Comparison of ENCODE assay signal across 1 cellular context in genomic region chr5:91028518-91028956, GRCh38.
TF ChIP-seq lines count a peak whose summit lies in the region.

No MANE protein-coding gene starts in this region.

TF ChIP-seq in HepG2, 621 proteins besides CTCF, POLR2A, EP300 and RAD21 (continued from another document and continues in another):
- TF ChIP-seq ZBTB40 (IDR thresholded peaks at IDR 0.05): no peak
- no peak for TF ChIP-seq ZBTB40 (CRISPR knock-in tag; IDR thresholded peaks at IDR 0.05)
- peak; percentile 20; the same call in 1 of the 2 replicates for TF ChIP-seq HMG20B (CRISPR knock-in tag; conservative IDR thresholded peaks at IDR 0.05)
- peak; percentile 83 for TF ChIP-seq GATAD2A (CRISPR knock-in tag; IDR thresholded peaks at IDR 0.05)
- TF ChIP-seq NR2F1 (CRISPR knock-in tag; IDR thresholded peaks at IDR 0.05): peak; percentile 78 to 79
- peak; percentile 40; the same call in 1 of the 2 replicates for TF ChIP-seq MYC (CRISPR knock-in tag; IDR thresholded peaks at IDR 0.05; ENCODE audit: borderline replicate concordance)
- peak; percentile 72 for TF ChIP-seq RXRB (CRISPR knock-in tag; IDR thresholded peaks at IDR 0.05; ENCODE audit: borderline replicate concordance)
- peak; percentile 54; the same call in 1 of the 2 replicates for TF ChIP-seq SALL1 (CRISPR knock-in tag; IDR thresholded peaks at IDR 0.05)
- peak; percentile 63 for TF ChIP-seq TCF7 (IDR thresholded peaks at IDR 0.05; ENCODE audit: low read depth)
- peak; percentile 73 for TF ChIP-seq HMG20A (CRISPR knock-in tag; IDR thresholded peaks at IDR 0.05; ENCODE audit: borderline replicate concordance)
- TF ChIP-seq ZNF780A (CRISPR knock-in tag; IDR thresholded peaks at IDR 0.05): no peak
- TF ChIP-seq ZNF513 (CRISPR knock-in tag; conservative IDR thresholded peaks at IDR 0.05): no peak
- TF ChIP-seq ZFP41 (CRISPR knock-in tag; IDR thresholded peaks at IDR 0.05; ENCODE audit: borderline replicate concordance): no peak
- no peak for TF ChIP-seq SOX13 (IDR thresholded peaks at IDR 0.05)
- TF ChIP-seq SOX13 (CRISPR knock-in tag; conservative IDR thresholded peaks at IDR 0.05 in 1 of 2, IDR thresholded peaks at IDR 0.05 in 1 of 2): peak in 1 of 2 experiments; percentile 86; a peak in 2 of 4 replicates
- no peak for TF ChIP-seq ZNF333 (CRISPR knock-in tag; IDR thresholded peaks at IDR 0.05; ENCODE audit: borderline replicate concordance)
- TF ChIP-seq KDM3A (CRISPR knock-in tag; IDR thresholded peaks at IDR 0.05; ENCODE audit: low read depth): no peak
- 0 out of 2 replicates have a peak, but pooled peaks have one; percentile 30 for TF ChIP-seq KDM1A (CRISPR knock-in tag; IDR thresholded peaks at IDR 0.05)
- peak; percentile 87; the same call in 1 of the 2 replicates for TF ChIP-seq RXRA (CRISPR knock-in tag; IDR thresholded peaks at IDR 0.05)
- TF ChIP-seq THAP11 (CRISPR knock-in tag; IDR thresholded peaks at IDR 0.05): peak; percentile 34; the same call in 1 of the 2 replicates
- TF ChIP-seq HNF4G (IDR thresholded peaks at IDR 0.05; ENCODE audit: borderline replicate concordance, low read depth, low read length): peak; percentile 44; the same call in 1 of the 2 replicates
- TF ChIP-seq HNF4G (CRISPR knock-in tag; IDR thresholded peaks at IDR 0.05; ENCODE audit: borderline replicate concordance, low read depth): no peak
- peak; percentile 62; the same call in 1 of the 2 replicates for TF ChIP-seq NR2F2 (IDR thresholded peaks at IDR 0.05; ENCODE audit: borderline replicate concordance, low read depth)
- TF ChIP-seq ETV5 (CRISPR knock-in tag; IDR thresholded peaks at IDR 0.05; ENCODE audit: borderline replicate concordance): no peak
- peak; percentile 63 for TF ChIP-seq PAXIP1 (CRISPR knock-in tag; conservative IDR thresholded peaks at IDR 0.05)
- TF ChIP-seq GABPA (IDR thresholded peaks at IDR 0.05; ENCODE audit: low read depth, low read length): no peak
- no peak for TF ChIP-seq GABPA (CRISPR knock-in tag; IDR thresholded peaks at IDR 0.05; ENCODE audit: low read depth)
- peak; percentile 84 for TF ChIP-seq NR2C2 (CRISPR knock-in tag; IDR thresholded peaks at IDR 0.05; ENCODE audit: borderline replicate concordance)
- TF ChIP-seq KDM2A (CRISPR knock-in tag; IDR thresholded peaks at IDR 0.05; ENCODE audit: borderline replicate concordance, low read depth): 0 out of 2 replicates have a peak, but pooled peaks have one; percentile 21
- peak; percentile 64 for TF ChIP-seq SOX5 (CRISPR knock-in tag; IDR thresholded peaks at IDR 0.05; ENCODE audit: borderline replicate concordance)
- peak; percentile 69 for TF ChIP-seq CBX5 (CRISPR knock-in tag; IDR thresholded peaks at IDR 0.05; ENCODE audit: borderline replicate concordance)
- peak; percentile 53 for TF ChIP-seq TEAD3 (CRISPR knock-in tag; optimal IDR thresholded peaks at IDR 0.05; ENCODE audit: borderline replicate concordance)
- peak; percentile 84 for TF ChIP-seq ARID5B (CRISPR knock-in tag; IDR thresholded peaks at IDR 0.05)
- peak; percentile 60 for TF ChIP-seq MED1 (CRISPR knock-in tag; IDR thresholded peaks at IDR 0.05)
- TF ChIP-seq ZHX1 (CRISPR knock-in tag; IDR thresholded peaks at IDR 0.05; ENCODE audit: low read depth): 0 out of 2 replicates have a peak, but pooled peaks have one; percentile 19
- TF ChIP-seq CEBPB (IDR thresholded peaks at IDR 0.05; ENCODE audit: borderline replicate concordance, low read depth, low read length): peak; percentile 85; the same call in 1 of the 2 replicates
- peak; percentile 97 for TF ChIP-seq ZNF362 (CRISPR knock-in tag; IDR thresholded peaks at IDR 0.05; ENCODE audit: borderline replicate concordance)
- peak; percentile 89 for TF ChIP-seq RARA (CRISPR knock-in tag; IDR thresholded peaks at IDR 0.05)
- TF ChIP-seq FOXA3 (CRISPR knock-in tag; IDR thresholded peaks at IDR 0.05): peak; percentile 40; the same call in 1 of the 2 replicates
